8 cellular contexts compared by ENCODE assay signal in the genomic region with DNA sequence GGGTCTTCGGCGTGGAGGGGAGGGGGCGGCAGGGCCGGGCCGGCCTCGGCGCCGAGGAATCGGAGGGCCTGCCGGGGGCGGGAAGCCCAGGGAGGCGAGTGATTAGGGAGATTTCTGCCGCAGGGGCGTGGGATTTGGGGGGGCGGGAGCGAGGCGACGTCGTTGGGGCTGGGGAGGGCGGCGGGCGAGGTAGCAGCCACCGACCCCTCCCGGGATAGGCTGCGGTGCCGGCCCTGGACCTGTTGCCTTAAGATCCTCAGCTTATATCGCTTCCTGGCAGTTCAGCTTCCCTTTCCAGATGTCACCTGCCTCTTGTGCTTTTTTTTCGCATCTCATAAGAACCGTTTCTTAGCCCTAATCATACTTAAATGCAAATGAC. TPM values are rescaled to one million over a fixed set of nuclear protein-coding genes. Genes with fewer than 3 reads are reported as not detected.
DNase-seq lines count a peak whose midpoint lies in the region; TF ChIP-seq lines count a peak whose summit lies in the region.

No MANE protein-coding gene starts in this region.

- peak overlapping the region; percentile 90 for H3K27ac ChIP-seq in suprapubic skin

- H3K9me3 ChIP-seq in suprapubic skin: no peaks in the 10 kb centered on the region

- peak overlapping the region; percentile 88 to 98 (median 94) for H3K4me3 Mint-ChIP-seq in brain

- peaks cover 17% of the 10 kb centered on the region for H3K4me1 ChIP-seq in suprapubic skin

- DNase-seq in activated naive CD4-positive, alpha-beta T cell treated with Interleukin-2 at 50 U/mL for 16 hours: peak; percentile 27
- DNase-seq in activated naive CD4-positive, alpha-beta T cell (lab: John Stamatoyannopoulos, UW): no peak
- DNase-seq in NCI-H524 treated with DMSO at 0.1 percent for 48 hours (lab: John Stamatoyannopoulos, UW) (peak; percentile 43), kidney tubule cell (ENCODE audit: low spot score) (peak; percentile 23), suprapubic skin (ENCODE audit: low spot score in 2 of 2) (no peak), LoVo (ENCODE audit: low spot score) (no peak), UCSD-AML1 (lab: John Stamatoyannopoulos, UW; ENCODE audit: unreplicated experiment) (no peak)

- 0% methylated on average over 8 of the region's 29 CpGs for WGBS in suprapubic skin

- no peaks in the 10 kb centered on the region for H3K36me3 ChIP-seq in suprapubic skin

- TF ChIP-seq CTCF in brain (conservative IDR thresholded peaks at IDR 0.05) (no peak), suprapubic skin (IDR thresholded peaks at IDR 0.05) (no peak)

- no peaks in the 10 kb centered on the region for H3K36me3 Mint-ChIP-seq in brain

- H3K9me3 Mint-ChIP-seq in brain: peaks cover 0 to 3% (median 0%) of the 10 kb centered on the region in 5 experiments

- H3K27me3 ChIP-seq in suprapubic skin: no peaks in the 10 kb centered on the region

- H3K27me3 Mint-ChIP-seq in brain: peaks cover 4% of the 10 kb centered on the region

- H3K27ac Mint-ChIP-seq in brain: peak overlapping the region; percentile 54 to 88 (median 67)

- no peak for TF ChIP-seq EP300 in suprapubic skin (IDR thresholded peaks at IDR 0.05)

- no peak for TF ChIP-seq POLR2A in suprapubic skin (IDR thresholded peaks at IDR 0.05)

- H3K4me1 Mint-ChIP-seq in brain: peaks cover 50% of the 10 kb centered on the region

- peak overlapping the region; percentile 94 for H3K4me3 ChIP-seq in suprapubic skin

RNA-seq across cellular contexts. Expression of a gene that starts 0.6 kb away (rescaled TPM):
- polyA plus RNA-seq in brain (ENCODE audit: insufficient read depth, low read depth, low replicate concordance): 14.7 TPM
- 10 to 100 TPM; 34.0 to 45.1 (median 39.8) TPM for total RNA-seq in suprapubic skin

Comparison
In these comparisons a context has a peak if more than half of its experiments do, and no peak if none do; other contexts are left out.
1. DNase-seq: peak in activated naive CD4-positive, alpha-beta T cell treated with Interleukin-2 at 50 U/mL for 16 hours (single experiment), NCI-H524 treated with DMSO at 0.1 percent for 48 hours (single experiment) and kidney tubule cell (single experiment); none in activated naive CD4-positive, alpha-beta T cell (0 of 4), suprapubic skin (0 of 2), LoVo (single experiment) and UCSD-AML1 (single experiment).